Comparison of ENCODE assay signal across 18 cellular contexts in genomic region chr22:26983311-26983710, GRCh38.
DNase-seq lines count a peak whose midpoint lies in the region; ATAC-seq, FAIRE-seq and TF ChIP-seq lines count a peak whose summit lies in the region.
"Had no signal": no experiment of that assay in that cellular context is flagged by ENCODE, and none has a peak within 500 bp of the region (broad histone marks: within the 10 kb centered on the region; RNA-seq: fewer than 3 reads in every experiment).

No MANE protein-coding gene starts in this region.

- no peaks in the 10 kb centered on the region for H4K20me1 ChIP-seq in GM23338 (replicated peaks; ENCODE audit: insufficient read depth)

- H3K4me3 ChIP-seq in MG63 (no peak overlapping the region), bronchial epithelial cell (ENCODE audit: low read depth, low read length) (no peak overlapping the region), GM23338 (no peak overlapping the region)
- H3K4me3 ChIP-seq: A549 had no signal

- H3K79me2 ChIP-seq in GM23338 (replicated peaks; ENCODE audit: insufficient read depth), result no peaks in the 10 kb centered on the region

- peaks cover 7% of the 10 kb centered on the region for H3K27me3 Mint-ChIP-seq in activated T-cell treated with anti-CD3 and anti-CD28 coated beads, Interleukin-2, amount 50 U/mL, for 72 hours (ENCODE audit: low read depth)
- H3K27me3 Mint-ChIP-seq in GM23338 (ENCODE audit: insufficient read depth, low read depth, poor library complexity), result peaks cover 3% of the 10 kb centered on the region

- H3K4me1 Mint-ChIP-seq in activated T-cell treated with anti-CD3 and anti-CD28 coated beads, Interleukin-2, amount 50 U/mL, for 72 hours (ENCODE audit: low read depth), result no peaks in the 10 kb centered on the region
- peaks cover 5% of the 10 kb centered on the region for H3K4me1 Mint-ChIP-seq in GM23338
- H3K4me1 Mint-ChIP-seq: CD4-positive, alpha-beta memory T cell had no signal

- ATAC-seq in activated T-cell treated with anti-CD3 and anti-CD28 coated beads, Interleukin-2, amount 50 U/mL, for 72 hours (replicated peaks in 1 of 2), result no peak
- ATAC-seq in GM23338, result no peak
- ATAC-seq: A549, HepG2 had no signal

- H3K4me1 ChIP-seq in GM23338 (ENCODE audit: insufficient read depth), result peaks cover 20% of the 10 kb centered on the region
- H3K4me1 ChIP-seq: A549 had no signal

- no peaks in the 10 kb centered on the region for H3K36me3 ChIP-seq in MG63
- H3K36me3 ChIP-seq in bronchial epithelial cell (ENCODE audit: control insufficient read depth, insufficient read depth, low read length), result no peaks in the 10 kb centered on the region
- H3K36me3 ChIP-seq in GM23338 (ENCODE audit: insufficient read depth), result no peaks in the 10 kb centered on the region
- H3K36me3 ChIP-seq: BE2C had no signal

- FAIRE-seq in bronchial epithelial cell (lab: Jason Lieb, UNC), result no peak
- FAIRE-seq: A549, GM19239, HepG2, HTR-8/SVneo had no signal

- no peak overlapping the region for H3K27ac Mint-ChIP-seq in activated T-cell treated with anti-CD3 and anti-CD28 coated beads, Interleukin-2, amount 50 U/mL, for 72 hours
- no peak overlapping the region for H3K27ac Mint-ChIP-seq in GM23338
- H3K27ac Mint-ChIP-seq: CD4-positive, alpha-beta memory T cell; HFFc6 had no signal

- TF ChIP-seq CTCF in bronchial epithelial cell (IDR thresholded peaks at IDR 0.05; ENCODE audit: insufficient read depth, low read length, severe bottlenecking) (no peak), GM23338 (conservative IDR thresholded peaks at IDR 0.05; ENCODE audit: low read depth in 2 of 2) (no peak)

- no peaks in the 10 kb centered on the region; the same call in 1 of the 2 replicates for H3K9me2 ChIP-seq in GM23338 (ENCODE audit: insufficient read depth)

- H3K4me3 Mint-ChIP-seq in activated T-cell treated with anti-CD3 and anti-CD28 coated beads, Interleukin-2, amount 50 U/mL, for 72 hours, result no peak overlapping the region
- H3K4me3 Mint-ChIP-seq in GM23338, result no peak overlapping the region
- H3K4me3 Mint-ChIP-seq: CD4-positive, alpha-beta memory T cell; HFFc6 had no signal

- peak; percentile 10 for DNase-seq in MG63
- DNase-seq in bronchial epithelial cell (ENCODE audit: low read depth), result peak; percentile 21
- peak; percentile 91 for DNase-seq in kidney tubule cell (ENCODE audit: low spot score)
- DNase-seq in SHP77 treated with DMSO at 0.1 percent for 48 hours (lab: John Stamatoyannopoulos, UW), result no peak
- DNase-seq in activated T-cell treated with anti-CD3 and anti-CD28 coated beads, Interleukin-2, amount 50 U/mL, for 72 hours, result no peak
- no peak for DNase-seq in LoVo (ENCODE audit: low spot score)
- DNase-seq in GM23338 (ENCODE audit: low spot score), result no peak
- DNase-seq: BE2C; CD4-positive, alpha-beta memory T cell; DND-41; GDM1; HCEC 1CT; HFFc6 had no signal

- no peak overlapping the region for H3K4me2 ChIP-seq in GM23338
- H3K4me2 ChIP-seq: A549 had no signal

- no peak overlapping the region for H3K27ac ChIP-seq in GM23338 (ENCODE audit: low read depth)
- H3K27ac ChIP-seq: A549, C4-2B had no signal

- no peaks in the 10 kb centered on the region for H3K36me3 Mint-ChIP-seq in activated T-cell treated with anti-CD3 and anti-CD28 coated beads, Interleukin-2, amount 50 U/mL, for 72 hours (ENCODE audit: insufficient read depth in 2 of 2)
- H3K36me3 Mint-ChIP-seq in GM23338 (ENCODE audit: low read depth), result no peaks in the 10 kb centered on the region

- H3K27me3 ChIP-seq in MG63 (peaks cover 2% of the 10 kb centered on the region; the same call in 1 of the 2 replicates), bronchial epithelial cell (ENCODE audit: control insufficient read depth, insufficient read depth, low read length) (no peaks in the 10 kb centered on the region), GM23338 (ENCODE audit: insufficient read depth) (no peaks in the 10 kb centered on the region)
- H3K27me3 ChIP-seq: BE2C had no signal

- no peak overlapping the region for H2AFZ ChIP-seq in GM23338

- no peaks in the 10 kb centered on the region for H3F3A ChIP-seq in GM23338 (replicated peaks; ENCODE audit: low read depth)

- no peaks in the 10 kb centered on the region for H3K9me3 ChIP-seq in MG63
- H3K9me3 ChIP-seq: A549, BE2C had no signal

- H3K9me3 Mint-ChIP-seq in activated T-cell treated with anti-CD3 and anti-CD28 coated beads, Interleukin-2, amount 50 U/mL, for 72 hours, result no peaks in the 10 kb centered on the region
- H3K9me3 Mint-ChIP-seq in GM23338, result no peaks in the 10 kb centered on the region
- H3K9me3 Mint-ChIP-seq: HFFc6 had no signal

TF ChIP-seq in GM23338, 12 proteins besides CTCF, POLR2A, EP300 and RAD21:
- no peak for TF ChIP-seq ZNF462 (CRISPR knock-in tag; IDR thresholded peaks at IDR 0.05)

Comparison
In these comparisons a context has a peak if more than half of its experiments do, and no peak if none do; other contexts are left out.
1. DNase-seq: peak in MG63 (single experiment), bronchial epithelial cell (single experiment) and kidney tubule cell (single experiment); none in SHP77 treated with DMSO at 0.1 percent for 48 hours (single experiment), activated T-cell treated with anti-CD3 and anti-CD28 coated beads, Interleukin-2, amount 50 U/mL, for 72 hours (0 of 2), LoVo (single experiment) and GM23338 (single experiment).